23 cellular contexts compared by ENCODE assay signal in genomic region chr10:76119515-76119914, GRCh38.
DNase-seq lines count a peak whose midpoint lies in the region; ATAC-seq and TF ChIP-seq lines count a peak whose summit lies in the region.
"Had no signal": no experiment of that assay in that cellular context is flagged by ENCODE, and none has a peak within 500 bp of the region (broad histone marks: within the 10 kb centered on the region; RNA-seq: fewer than 3 reads in every experiment).

No MANE protein-coding gene starts in this region.

- no peak for TF ChIP-seq CTCF in fibroblast of lung (conservative IDR thresholded peaks at IDR 0.05 in 1 of 2, IDR thresholded peaks at IDR 0.05 in 1 of 2; ENCODE audit: low read depth in 1 of 2, low read length in 2 of 2)

- no peaks in the 10 kb centered on the region for H3K4me1 Mint-ChIP-seq in activated T-cell treated with anti-CD3 and anti-CD28 coated beads, Interleukin-2, amount 50 U/mL, for 72 hours (ENCODE audit: low read depth)

- no peak overlapping the region for H3K4me3 ChIP-seq in fibroblast of lung (replicated peaks in 1 of 4; ENCODE audit: control extremely low read depth in 1 of 4, insufficient read depth in 1 of 4, low read depth in 3 of 4, low read length in 4 of 4)
- H3K4me3 ChIP-seq: body of pancreas, mucosa of descending colon had no signal

- H3K27me3 ChIP-seq in fibroblast of lung (ENCODE audit: control insufficient read depth, insufficient read depth, low read length): no peaks in the 10 kb centered on the region
- H3K27me3 ChIP-seq: body of pancreas, neutrophil had no signal

- DNase-seq in GM03348 (ENCODE audit: low spot score) (peak; percentile 71), T1000 (lab: John Stamatoyannopoulos, UW) (peak; percentile 36), fibroblast of lung (ENCODE audit: low read depth in 2 of 2) (peak; percentile 44 to 65), renal cortical epithelial cell (ENCODE audit: low read depth) (peak; percentile 15), ureter (ENCODE audit: low spot score) (no peak), NCI-H2171 treated with DMSO at 0.1 percent for 48 hours (lab: John Stamatoyannopoulos, UW) (no peak), NOMO-1 (lab: John Stamatoyannopoulos, UW; ENCODE audit: unreplicated experiment in 2 of 2) (no peak)
- no peak for DNase-seq in activated T-cell treated with anti-CD3 and anti-CD28 coated beads, Interleukin-2, amount 50 U/mL, for 72 hours
- DNase-seq: activated CD4-positive, alpha-beta T cell treated with anti-CD3 and anti-CD28 coated beads for 4 hours; activated naive CD4-positive, alpha-beta T cell treated with anti-CD3 and anti-CD28 coated beads for 36 hours; body of pancreas; DMS 273 treated with DMSO at 0.1 percent for 48 hours; H7; mucosa of descending colon; NCI-H1048; right cardiac atrium; stimulated activated CD4-positive, alpha-beta T cell treated with anti-CD3 and anti-CD28 coated beads, Interleukin-1b, Interleukin-23, amount 100 ng/mL, for 48 hours; substantia nigra had no signal

- ATAC-seq in activated T-cell treated with anti-CD3 and anti-CD28 coated beads, Interleukin-2, amount 50 U/mL, for 72 hours (replicated peaks in 1 of 2): no peak
- ATAC-seq: body of pancreas, esophagus mucosa, left lobe of liver, mucosa of descending colon, Panc1, right cardiac atrium had no signal

- H3K27ac ChIP-seq in fibroblast of lung (ENCODE audit: insufficient read depth, low read length): no peak overlapping the region
- H3K27ac ChIP-seq: body of pancreas, C4-2B, neutrophil had no signal

- no peaks in the 10 kb centered on the region for H3K79me2 ChIP-seq in fibroblast of lung (ENCODE audit: control insufficient read depth, insufficient read depth, low read length)

- no peaks in the 10 kb centered on the region for H4K20me1 ChIP-seq in fibroblast of lung (ENCODE audit: control insufficient read depth, extremely low read depth, insufficient read depth, low read length)

- no peak overlapping the region for H2AFZ ChIP-seq in fibroblast of lung (ENCODE audit: low read length)

- H3K36me3 Mint-ChIP-seq in activated T-cell treated with anti-CD3 and anti-CD28 coated beads, Interleukin-2, amount 50 U/mL, for 72 hours (ENCODE audit: insufficient read depth in 2 of 2): no peaks in the 10 kb centered on the region

- H3K36me3 ChIP-seq in fibroblast of lung (ENCODE audit: control insufficient read depth, insufficient read depth, low read length): no peaks in the 10 kb centered on the region
- H3K36me3 ChIP-seq: neutrophil had no signal

- no peak overlapping the region for H3K27ac Mint-ChIP-seq in activated T-cell treated with anti-CD3 and anti-CD28 coated beads, Interleukin-2, amount 50 U/mL, for 72 hours
- H3K27ac Mint-ChIP-seq: activated naive CD4-positive, alpha-beta T cell treated with anti-CD3 and anti-CD28 coated beads for 36 hours had no signal

- H3K9me3 Mint-ChIP-seq in activated T-cell treated with anti-CD3 and anti-CD28 coated beads, Interleukin-2, amount 50 U/mL, for 72 hours: peaks cover 0 to 3% of the 10 kb centered on the region in 2 donors

- no peaks in the 10 kb centered on the region for H3K27me3 Mint-ChIP-seq in activated T-cell treated with anti-CD3 and anti-CD28 coated beads, Interleukin-2, amount 50 U/mL, for 72 hours (ENCODE audit: low read depth)

- H3K9me3 ChIP-seq in fibroblast of lung (ENCODE audit: control insufficient read depth, insufficient read depth, low read depth, low read length): no peaks in the 10 kb centered on the region
- H3K9me3 ChIP-seq: body of pancreas, mucosa of descending colon, neutrophil had no signal

- no peak overlapping the region for H3K9ac ChIP-seq in fibroblast of lung (ENCODE audit: insufficient read depth, low read length)

- H3K4me1 ChIP-seq in fibroblast of lung (ENCODE audit: control insufficient read depth, extremely low read depth, insufficient read depth, low read length): peaks cover 7% of the 10 kb centered on the region

- no peak overlapping the region for H3K4me2 ChIP-seq in fibroblast of lung (ENCODE audit: extremely low read depth, insufficient read depth, low read length)

- H3K4me3 Mint-ChIP-seq in activated T-cell treated with anti-CD3 and anti-CD28 coated beads, Interleukin-2, amount 50 U/mL, for 72 hours: no peak overlapping the region
- H3K4me3 Mint-ChIP-seq: activated naive CD4-positive, alpha-beta T cell treated with anti-CD3 and anti-CD28 coated beads for 36 hours had no signal

Comparison
In these comparisons a context has a peak if more than half of its experiments do, and no peak if none do; other contexts are left out.
1. DNase-seq: peak in GM03348 (single experiment), T1000 (single experiment), fibroblast of lung (2 of 2) and renal cortical epithelial cell (single experiment); none in ureter (single experiment), NCI-H2171 treated with DMSO at 0.1 percent for 48 hours (single experiment), activated T-cell treated with anti-CD3 and anti-CD28 coated beads, Interleukin-2, amount 50 U/mL, for 72 hours (0 of 2) and NOMO-1 (0 of 2).